Comparison of ENCODE assay signal across 23 cellular contexts in the genomic region with DNA sequence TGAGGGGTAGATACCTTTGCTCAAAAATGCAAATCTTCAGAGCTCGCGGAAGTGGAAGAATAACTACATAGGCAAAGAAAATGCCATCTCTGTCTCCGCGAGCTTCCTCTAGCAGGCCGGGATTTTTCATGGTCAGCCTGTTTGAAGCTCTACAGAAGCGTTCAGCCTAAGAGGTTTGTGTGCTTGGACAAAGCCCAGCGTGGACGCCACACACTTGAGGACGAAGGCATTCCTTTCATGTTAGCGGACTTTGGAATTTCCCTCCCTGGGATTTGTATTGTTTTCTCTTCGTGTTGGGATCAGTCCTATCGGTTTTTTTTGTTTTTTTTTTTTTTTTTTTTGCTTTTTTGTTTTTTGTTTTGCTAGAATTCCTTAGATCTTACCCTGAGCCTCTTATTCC. TPM values are rescaled to one million over a fixed set of nuclear protein-coding genes. Genes with fewer than 3 reads are reported as not detected.
DNase-seq lines count a peak whose midpoint lies in the region; ATAC-seq, FAIRE-seq and TF ChIP-seq lines count a peak whose summit lies in the region.
"Had no signal": no experiment of that assay in that cellular context is flagged by ENCODE, and none has a peak within 500 bp of the region (broad histone marks: within the 10 kb centered on the region; RNA-seq: fewer than 3 reads in every experiment).

No MANE protein-coding gene starts in this region.

- no peak overlapping the region for H3K4me3 ChIP-seq in small intestine (ENCODE audit: low read depth in 1 of 2, low read length in 2 of 2)
- H3K4me3 ChIP-seq: SJCRH30, upper lobe of left lung had no signal

- H3K4me1 ChIP-seq in H9 (ENCODE audit: insufficient read depth, low read length), result peaks cover 4% of the 10 kb centered on the region; the same call in 1 of the 2 replicates
- H3K4me1 ChIP-seq in small intestine (ENCODE audit: control insufficient read depth in 2 of 2, insufficient read depth in 1 of 2, low read depth in 1 of 2, low read length in 1 of 2), result no peaks in the 10 kb centered on the region
- H3K4me1 ChIP-seq: upper lobe of left lung had no signal

- no peak overlapping the region for H4K5ac ChIP-seq in H9 (ENCODE audit: insufficient read length, low read depth, low read length)

- H3K23me2 ChIP-seq in H9 (ENCODE audit: insufficient read length, low read depth, low read length, poor library complexity, severe bottlenecking), result no peaks in the 10 kb centered on the region

- H3K79me2 ChIP-seq in H9 (ENCODE audit: insufficient read depth, low read length), result no peaks in the 10 kb centered on the region

- peak; percentile 50 for DNase-seq in H9
- DNase-seq in astrocyte of the hippocampus (ENCODE audit: low read depth, low spot score), result peak; percentile 93
- DNase-seq in kidney tubule cell (ENCODE audit: low spot score), result peak; percentile 70
- peak; percentile 26 for DNase-seq in small intestine
- no peak for DNase-seq in GM03348 (ENCODE audit: low spot score)
- DNase-seq in stimulated activated naive B cell treated with anti-CD40 and anti-IgM and Interleukin-4, amounts not matched to agents 10 μg/mL and 1 μg/mL and 100 μg/mL, for 72 hours, result no peak
- DNase-seq in activated CD4-positive, alpha-beta T cell treated with anti-CD3 and anti-CD28 coated beads, Interleukin-2, amount 50 U/mL, for 1 hour, result no peak
- DNase-seq: activated CD4-positive, alpha-beta T cell treated with anti-CD3 and anti-CD28 coated beads, Interleukin-2, amount 10 ng/mL, durations not matched to agents 24 days and 14 days; activated naive CD8-positive, alpha-beta T cell treated with anti-CD3 and anti-CD28 coated beads, Interleukin-2, amount 10 ng/mL, durations not matched to agents 7 days and 5 days; activated T-cell treated with anti-CD3 and anti-CD28 coated beads, Interleukin-2, amount 50 U/mL, for 4 hours; central memory CD4-positive, alpha-beta T cell; DMS79; KBM-7; naive thymus-derived CD4-positive, alpha-beta T cell; NCI-H1436 treated with DMSO at 0.1 percent for 48 hours; NCI-H446; retina; T-helper 9 cell had no signal

- TF ChIP-seq CTCF in H9 (conservative IDR thresholded peaks at IDR 0.05), result no peak

- no peak overlapping the region for H2BK120ac ChIP-seq in H9 (ENCODE audit: low read depth, low read length, poor library complexity, severe bottlenecking)

- H4K91ac ChIP-seq in H9 (ENCODE audit: insufficient read length, low read depth, low read length), result no peak overlapping the region

- no peak overlapping the region for H3K4me2 ChIP-seq in H9 (ENCODE audit: insufficient read depth, insufficient read length, low read length)

- H3K14ac ChIP-seq in H9 (ENCODE audit: insufficient read depth, low read length), result no peak overlapping the region

- WGBS in H9 (ENCODE audit: extremely low coverage, insufficient read length, low lambda C conversion rate), result no CpG with 5 or more reads among the region's 12 CpGs
- WGBS in small intestine, 3 donors, result 26 to 60% (median 27%) methylated on average over 12 of the region's 12 CpGs

- no peak overlapping the region for H2BK5ac ChIP-seq in H9 (ENCODE audit: insufficient read length, low read length)

- H3K9me3 Mint-ChIP-seq in H9, result no peaks in the 10 kb centered on the region
- no peaks in the 10 kb centered on the region for H3K9me3 Mint-ChIP-seq in stimulated activated naive B cell treated with anti-CD40 and anti-IgM and Interleukin-4, amounts not matched to agents 10 μg/mL and 1 μg/mL and 100 μg/mL, for 72 hours
- H3K9me3 Mint-ChIP-seq: activated CD4-positive, alpha-beta T cell treated with anti-CD3 and anti-CD28 coated beads, Interleukin-2, amount 10 ng/mL, durations not matched to agents 24 days and 14 days; activated naive CD8-positive, alpha-beta T cell treated with anti-CD3 and anti-CD28 coated beads, Interleukin-2, amount 10 ng/mL, durations not matched to agents 7 days and 5 days; activated T-cell treated with anti-CD3 and anti-CD28 coated beads, Interleukin-2, amount 50 U/mL, for 4 hours; naive thymus-derived CD4-positive, alpha-beta T cell had no signal

- no peak overlapping the region for H2BK12ac ChIP-seq in H9 (ENCODE audit: insufficient read length, low read depth, low read length)

- no peak overlapping the region for H3K18ac ChIP-seq in H9 (ENCODE audit: insufficient read length, low read depth, low read length)

- H4K8ac ChIP-seq in H9 (replicated peaks; ENCODE audit: insufficient read length, low read depth, low read length), result no peak overlapping the region

- no peaks in the 10 kb centered on the region for H3K79me1 ChIP-seq in H9 (ENCODE audit: insufficient read depth, low read depth, low read length, poor library complexity, severe bottlenecking)

- H2BK15ac ChIP-seq in H9 (ENCODE audit: low read depth, low read length), result no peak overlapping the region

- no peak overlapping the region for H3K23ac ChIP-seq in H9 (ENCODE audit: insufficient read length, low read depth, low read length)

- no peak overlapping the region for H3K4ac ChIP-seq in H9 (ENCODE audit: low read depth, low read length)

- ATAC-seq in HG03442 (IDR thresholded peaks at IDR 0.05; ENCODE audit: unreplicated experiment), result no peak
- no peak for ATAC-seq in stimulated activated naive B cell treated with anti-CD40 and anti-IgM and Interleukin-4, amounts not matched to agents 10 μg/mL and 1 μg/mL and 100 μg/mL, for 72 hours (replicated peaks)
- ATAC-seq: activated T-cell treated with anti-CD3 and anti-CD28 coated beads, Interleukin-2, amount 50 U/mL, for 4 hours; naive thymus-derived CD4-positive, alpha-beta T cell had no signal

- H3K9me3 ChIP-seq in H9 (ENCODE audit: control insufficient read depth, low read depth, low read length), result no peaks in the 10 kb centered on the region
- no peaks in the 10 kb centered on the region for H3K9me3 ChIP-seq in small intestine (ENCODE audit: control insufficient read depth, low read depth)
- H3K9me3 ChIP-seq: SJCRH30, upper lobe of left lung had no signal

- FAIRE-seq in small intestine (lab: Jason Lieb, UNC), result no peak

- no peaks in the 10 kb centered on the region for H3K27me3 Mint-ChIP-seq in H9 (ENCODE audit: low read depth)
- H3K27me3 Mint-ChIP-seq in stimulated activated naive B cell treated with anti-CD40 and anti-IgM and Interleukin-4, amounts not matched to agents 10 μg/mL and 1 μg/mL and 100 μg/mL, for 72 hours, result no peaks in the 10 kb centered on the region

- H2BK20ac ChIP-seq in H9 (ENCODE audit: low read depth, low read length, poor library complexity, severe bottlenecking), result peak overlapping the region; percentile 83

- peak overlapping the region; percentile 2 to 91 (median 77); a peak in 4 of 7 replicates for H3K27ac Mint-ChIP-seq in H9
- H3K27ac Mint-ChIP-seq in stimulated activated naive B cell treated with anti-CD40 and anti-IgM and Interleukin-4, amounts not matched to agents 10 μg/mL and 1 μg/mL and 100 μg/mL, for 72 hours, result no peak overlapping the region
- H3K27ac Mint-ChIP-seq: activated CD4-positive, alpha-beta T cell treated with anti-CD3 and anti-CD28 coated beads, Interleukin-2, amount 10 ng/mL, durations not matched to agents 24 days and 14 days; activated naive CD8-positive, alpha-beta T cell treated with anti-CD3 and anti-CD28 coated beads, Interleukin-2, amount 10 ng/mL, durations not matched to agents 7 days and 5 days; naive thymus-derived CD4-positive, alpha-beta T cell had no signal

- no peaks in the 10 kb centered on the region for H4K20me1 ChIP-seq in H9 (ENCODE audit: control insufficient read depth, insufficient read depth, insufficient read length)

- H3K27ac ChIP-seq in H9 (ENCODE audit: insufficient read length, low read depth, low read length) (no peak overlapping the region), small intestine (ENCODE audit: low read depth in 1 of 2, low read length in 1 of 2) (no peak overlapping the region)
- H3K27ac ChIP-seq: epithelial cell of prostate, SJCRH30, upper lobe of left lung had no signal

- no peak overlapping the region for H3T11ph ChIP-seq in H9 (ENCODE audit: low read length)

- no peak overlapping the region for H2AK5ac ChIP-seq in H9 (ENCODE audit: insufficient read length, low read length)

- no peaks in the 10 kb centered on the region for H3K36me3 ChIP-seq in small intestine (ENCODE audit: control insufficient read depth in 2 of 2, insufficient read depth in 2 of 2, low read length in 2 of 2)
- H3K36me3 ChIP-seq: SJCRH30, upper lobe of left lung had no signal

- H3K56ac ChIP-seq in H9 (ENCODE audit: insufficient read length, low read depth, low read length), result no peak overlapping the region

- H3K9ac ChIP-seq in H9 (ENCODE audit: extremely low read depth, insufficient read length, low read length), result no peak overlapping the region

- H3K4me3 Mint-ChIP-seq in H9, result no peak overlapping the region
- H3K4me3 Mint-ChIP-seq in stimulated activated naive B cell treated with anti-CD40 and anti-IgM and Interleukin-4, amounts not matched to agents 10 μg/mL and 1 μg/mL and 100 μg/mL, for 72 hours, result no peak overlapping the region
- H3K4me3 Mint-ChIP-seq: activated CD4-positive, alpha-beta T cell treated with anti-CD3 and anti-CD28 coated beads, Interleukin-2, amount 10 ng/mL, durations not matched to agents 24 days and 14 days; activated naive CD8-positive, alpha-beta T cell treated with anti-CD3 and anti-CD28 coated beads, Interleukin-2, amount 10 ng/mL, durations not matched to agents 7 days and 5 days; activated T-cell treated with anti-CD3 and anti-CD28 coated beads, Interleukin-2, amount 50 U/mL, for 4 hours; naive thymus-derived CD4-positive, alpha-beta T cell had no signal

- no peaks in the 10 kb centered on the region for H3K27me3 ChIP-seq in H9 (ENCODE audit: insufficient read depth, low read length)
- no peaks in the 10 kb centered on the region for H3K27me3 ChIP-seq in small intestine (ENCODE audit: control insufficient read depth in 2 of 2, insufficient read depth in 2 of 2, low read length in 2 of 2)
- H3K27me3 ChIP-seq: SJCRH30, upper lobe of left lung had no signal

- no peak overlapping the region for H2AFZ ChIP-seq in H9 (ENCODE audit: low read length)

- peaks cover 30 to 35% of the 10 kb centered on the region in 2 experiments for H3K4me1 Mint-ChIP-seq in H9
- H3K4me1 Mint-ChIP-seq in stimulated activated naive B cell treated with anti-CD40 and anti-IgM and Interleukin-4, amounts not matched to agents 10 μg/mL and 1 μg/mL and 100 μg/mL, for 72 hours, result no peaks in the 10 kb centered on the region
- H3K4me1 Mint-ChIP-seq: activated CD4-positive, alpha-beta T cell treated with anti-CD3 and anti-CD28 coated beads, Interleukin-2, amount 10 ng/mL, durations not matched to agents 24 days and 14 days; activated naive CD8-positive, alpha-beta T cell treated with anti-CD3 and anti-CD28 coated beads, Interleukin-2, amount 10 ng/mL, durations not matched to agents 7 days and 5 days had no signal

- H3K36me3 Mint-ChIP-seq in H9 (ENCODE audit: insufficient read depth in 1 of 3, low read depth in 3 of 3), result no peaks in the 10 kb centered on the region
- no peaks in the 10 kb centered on the region for H3K36me3 Mint-ChIP-seq in stimulated activated naive B cell treated with anti-CD40 and anti-IgM and Interleukin-4, amounts not matched to agents 10 μg/mL and 1 μg/mL and 100 μg/mL, for 72 hours
- H3K36me3 Mint-ChIP-seq: activated naive CD8-positive, alpha-beta T cell treated with anti-CD3 and anti-CD28 coated beads, Interleukin-2, amount 10 ng/mL, durations not matched to agents 7 days and 5 days; naive thymus-derived CD4-positive, alpha-beta T cell had no signal

RNA-seq across cellular contexts. Expression of gene SMIM31, which starts 53.7 kb away (rescaled TPM):
- total RNA-seq in H9 (2021), result not detected in 2 replicates
- polyA plus RNA-seq in small intestine, result 10 to 100 TPM; 16.7 to 86.1 (median 44.6) TPM
- total RNA-seq: activated CD4-positive, alpha-beta T cell treated with anti-CD3 and anti-CD28 coated beads, Interleukin-2, amount 10 ng/mL, durations not matched to agents 24 days and 14 days; activated naive CD8-positive, alpha-beta T cell treated with anti-CD3 and anti-CD28 coated beads, Interleukin-2, amount 10 ng/mL, durations not matched to agents 7 days and 5 days; activated T-cell treated with anti-CD3 and anti-CD28 coated beads, Interleukin-2, amount 50 U/mL, for 4 hours; naive thymus-derived CD4-positive, alpha-beta T cell; SJCRH30 had no signal
- polyA plus RNA-seq: BJ; naive thymus-derived CD4-positive, alpha-beta T cell had no signal

Comparison
In these comparisons a context has a peak if more than half of its experiments do, and no peak if none do; other contexts are left out.
1. DNase-seq: peak in H9 (single experiment), astrocyte of the hippocampus (single experiment), kidney tubule cell (single experiment) and small intestine (single experiment); none in GM03348 (single experiment), stimulated activated naive B cell treated with anti-CD40 and anti-IgM and Interleukin-4, amounts not matched to agents 10 μg/mL and 1 μg/mL and 100 μg/mL, for 72 hours (single experiment) and activated CD4-positive, alpha-beta T cell treated with anti-CD3 and anti-CD28 coated beads, Interleukin-2, amount 50 U/mL, for 1 hour (single experiment).